2 cellular contexts compared by ENCODE assay signal in the genomic region with DNA sequence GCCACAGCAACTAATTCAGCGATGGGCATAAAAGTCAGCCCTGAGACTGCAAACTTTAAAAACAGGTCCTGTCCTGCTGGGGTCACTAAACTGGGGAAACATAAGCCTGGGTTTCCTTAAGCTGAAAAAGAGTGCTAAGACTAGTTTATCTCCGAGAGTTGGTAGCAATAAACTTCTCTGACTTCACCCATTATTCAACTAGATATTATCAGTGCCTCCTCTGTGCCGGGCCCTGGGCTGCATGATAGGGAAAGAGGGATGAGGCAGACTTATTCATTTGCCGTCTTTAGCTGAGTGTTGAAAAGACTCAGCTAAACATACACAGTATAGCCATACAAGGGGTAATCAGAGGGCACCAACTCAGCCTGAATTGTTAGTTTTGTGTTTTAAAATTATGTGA.
TF ChIP-seq lines count a peak whose summit lies in the region.

No MANE protein-coding gene starts in this region.

TF ChIP-seq in K562, 482 proteins besides CTCF, POLR2A, EP300 and RAD21 (continues in another document):
- TF ChIP-seq TCF7 (IDR thresholded peaks at IDR 0.05; ENCODE audit: borderline replicate concordance), result no peak
- no peak for TF ChIP-seq SMARCA5 (IDR thresholded peaks at IDR 0.05)
- TF ChIP-seq DPF2 (IDR thresholded peaks at IDR 0.05), result peak; percentile 30; the same call in 1 of the 2 replicates
- TF ChIP-seq CBFA2T3 (IDR thresholded peaks at IDR 0.05), result peak; percentile 22; the same call in 1 of the 2 replicates
- TF ChIP-seq FOSL1 (tag; conservative IDR thresholded peaks at IDR 0.05), result peak; percentile 28; the same call in 1 of the 2 replicates
- TF ChIP-seq CREM (IDR thresholded peaks at IDR 0.05; ENCODE audit: low read depth), result no peak
- no peak for TF ChIP-seq PBX2 (CRISPR knock-in tag; IDR thresholded peaks at IDR 0.05; ENCODE audit: low read depth)
- TF ChIP-seq PBX2 (tag; conservative IDR thresholded peaks at IDR 0.05; ENCODE audit: low read depth), result peak; percentile 70
- 0 out of 4 replicates have a peak, but pooled peaks of 1 of the 2 experiments have one; percentile 12 for TF ChIP-seq RCOR1 (IDR thresholded peaks at IDR 0.05; ENCODE audit: borderline replicate concordance in 1 of 2, low read depth in 2 of 2, low read length in 2 of 2)
- TF ChIP-seq MEIS2 (IDR thresholded peaks at IDR 0.05; ENCODE audit: partially characterized antibody), result peak; percentile 57
- no peak for TF ChIP-seq CBX1 (IDR thresholded peaks at IDR 0.05; ENCODE audit: low read depth)
- TF ChIP-seq SMARCA4 (IDR thresholded peaks at IDR 0.05), result peak; percentile 44; the same call in 1 of the 2 replicates
- peak; percentile 36; the same call in 1 of the 2 replicates for TF ChIP-seq SOX6 (IDR thresholded peaks at IDR 0.05)
- TF ChIP-seq JUND (IDR thresholded peaks at IDR 0.05; ENCODE audit: borderline replicate concordance, low read depth, low read length), result peak; percentile 17; the same call in 1 of the 2 replicates
- TF ChIP-seq JUND (tag; IDR thresholded peaks at IDR 0.05; ENCODE audit: borderline replicate concordance, low read depth, low read length), result no peak; the same call in 2 of the 3 replicates
- no peak for TF ChIP-seq NKRF (IDR thresholded peaks at IDR 0.05; ENCODE audit: borderline replicate concordance)
- TF ChIP-seq ZNF76 (CRISPR knock-in tag; IDR thresholded peaks at IDR 0.05; ENCODE audit: borderline replicate concordance), result no peak
- 0 out of 2 replicates have a peak, but pooled peaks have one; percentile 16 for TF ChIP-seq ELF1 (tag; IDR thresholded peaks at IDR 0.05)
- 0 out of 2 replicates have a peak, but pooled peaks have one; percentile 13 for TF ChIP-seq CTBP1 (IDR thresholded peaks at IDR 0.05; ENCODE audit: borderline replicate concordance)
- TF ChIP-seq ZNF79 (CRISPR knock-in tag; IDR thresholded peaks at IDR 0.05; ENCODE audit: low read depth), result no peak
- no peak for TF ChIP-seq ZMIZ1 (IDR thresholded peaks at IDR 0.05; ENCODE audit: low read depth in 2 of 2, low read length in 2 of 2)
- TF ChIP-seq ARID1B (IDR thresholded peaks at IDR 0.05), result peak; percentile 48

TF ChIP-seq in WTC11, 78 proteins besides CTCF, POLR2A, EP300 and RAD21:
- TF ChIP-seq NR1H2 (CRISPR knock-in tag; IDR thresholded peaks at IDR 0.05) (no peak), TEAD4 (CRISPR knock-in tag; IDR thresholded peaks at IDR 0.05) (no peak), ATF6 (CRISPR knock-in tag; IDR thresholded peaks at IDR 0.05) (no peak), MXD4 (CRISPR knock-in tag; IDR thresholded peaks at IDR 0.05; ENCODE audit: borderline replicate concordance) (no peak), NR2C2 (CRISPR knock-in tag; IDR thresholded peaks at IDR 0.05) (no peak), ZNF416 (CRISPR knock-in tag; IDR thresholded peaks at IDR 0.05) (no peak), ZNF396 (CRISPR knock-in tag; IDR thresholded peaks at IDR 0.05; ENCODE audit: borderline replicate concordance) (no peak), JUN (CRISPR knock-in tag; IDR thresholded peaks at IDR 0.05) (no peak)
